Comparison of ENCODE assay signal across 8 cellular contexts in the genomic region with DNA sequence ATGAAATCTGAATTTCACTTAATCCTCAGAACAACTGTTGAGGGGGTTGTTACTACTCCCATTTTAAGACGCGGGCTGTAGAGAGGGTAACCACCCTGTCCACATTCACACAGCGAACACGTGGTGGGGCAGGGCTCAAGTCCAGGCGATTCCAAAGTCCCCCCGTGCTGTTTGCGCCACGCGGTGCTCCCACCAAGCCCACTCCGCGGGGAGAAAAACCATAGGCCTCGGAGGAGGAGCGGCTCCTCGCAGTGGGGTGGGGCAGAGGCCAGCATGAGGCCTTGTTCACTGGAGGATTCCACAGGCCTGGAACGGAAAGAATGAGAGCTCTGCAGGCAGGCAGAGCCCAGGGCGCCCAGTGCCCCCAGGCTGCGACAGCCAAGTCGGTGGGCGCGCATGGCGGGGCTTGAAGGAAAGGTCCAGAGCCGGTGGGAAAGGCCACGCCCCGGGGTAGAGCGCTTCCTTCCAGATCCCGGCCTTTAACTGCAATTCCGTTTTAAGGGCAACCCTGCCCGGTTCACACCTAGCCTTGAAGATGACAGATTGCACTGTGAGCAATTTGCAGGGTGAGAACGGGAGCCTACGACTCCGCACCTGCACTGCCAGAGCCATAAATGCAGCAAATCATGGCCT.
A peak's percentile ranks its signal among the peaks of the same experiment; 100 is the strongest.
DNase-seq lines count a peak whose midpoint lies in the region; ATAC-seq and TF ChIP-seq lines count a peak whose summit lies in the region.

No MANE protein-coding gene starts in this region.

- H3K9me3 Mint-ChIP-seq in activated T-helper 17 cell treated with anti-CD3 and anti-CD28 coated beads, Interleukin-2, amount 50 U/mL, for 72 hours: no peaks in the 10 kb centered on the region

- peak; percentile 51 for DNase-seq in NCI-H2029 (lab: John Stamatoyannopoulos, UW)
- no peak for DNase-seq in NCI-H2029 treated with DMSO at 0.1 percent for 48 hours (lab: John Stamatoyannopoulos, UW)
- DNase-seq in NT2/D1 (ENCODE audit: low read depth, low spot score): no peak
- DNase-seq in fibroblast of villous mesenchyme (ENCODE audit: low read depth): peak; percentile 26
- peak; percentile 65 for DNase-seq in osteoblast (ENCODE audit: insufficient read length, low spot score, missing footprints)
- no peak for DNase-seq in GM19240 (ENCODE audit: insufficient read length, low spot score)

- H3K27me3 ChIP-seq in NT2/D1 (ENCODE audit: insufficient read depth, insufficient read length) (no peaks in the 10 kb centered on the region), osteoblast (ENCODE audit: insufficient read depth, low read length) (no peaks in the 10 kb centered on the region)

- H3K27ac Mint-ChIP-seq in activated T-helper 17 cell treated with anti-CD3 and anti-CD28 coated beads, Interleukin-2, amount 50 U/mL, for 72 hours: peak overlapping the region; percentile 98

- H3K4me2 ChIP-seq in osteoblast (ENCODE audit: insufficient read depth, low read length): peak overlapping the region; percentile 79

- peaks cover 40% of the 10 kb centered on the region for H3K4me1 Mint-ChIP-seq in activated T-helper 17 cell treated with anti-CD3 and anti-CD28 coated beads, Interleukin-2, amount 50 U/mL, for 72 hours

- H3K9ac ChIP-seq in NT2/D1 (ENCODE audit: insufficient read length, low read depth): peak overlapping the region; percentile 81

- ATAC-seq in HG03354 (IDR thresholded peaks at IDR 0.05; ENCODE audit: poor library complexity, severe bottlenecking, unreplicated experiment): peak; percentile 22
- ATAC-seq in activated T-helper 17 cell treated with anti-CD3 and anti-CD28 coated beads, Interleukin-2, amount 50 U/mL, for 72 hours (replicated peaks): peak; percentile 33

- H3K9me3 ChIP-seq in NT2/D1 (ENCODE audit: insufficient read depth, low read length) (no peaks in the 10 kb centered on the region), osteoblast (ENCODE audit: low read depth, low read length) (no peaks in the 10 kb centered on the region)

- H3K36me3 Mint-ChIP-seq in activated T-helper 17 cell treated with anti-CD3 and anti-CD28 coated beads, Interleukin-2, amount 50 U/mL, for 72 hours (ENCODE audit: low read depth): peaks cover 22% of the 10 kb centered on the region

- H3K79me2 ChIP-seq in osteoblast (ENCODE audit: insufficient read depth, low read length): no peaks in the 10 kb centered on the region

- H3K4me1 ChIP-seq in NT2/D1 (ENCODE audit: insufficient read depth, insufficient read length) (peaks cover 3% of the 10 kb centered on the region), osteoblast (ENCODE audit: insufficient read depth, low read length) (peaks cover 42% of the 10 kb centered on the region)

- no peaks in the 10 kb centered on the region for H3K36me3 ChIP-seq in NT2/D1 (ENCODE audit: insufficient read depth, insufficient read length, low read length)
- no peaks in the 10 kb centered on the region for H3K36me3 ChIP-seq in osteoblast (ENCODE audit: insufficient read depth, low read length)

- peak overlapping the region; percentile 44 for H3K4me3 ChIP-seq in NT2/D1 (ENCODE audit: insufficient read length, low read depth)
- H3K4me3 ChIP-seq in fibroblast of villous mesenchyme (ENCODE audit: low read depth, low read length): no peak overlapping the region
- peak overlapping the region; percentile 61 for H3K4me3 ChIP-seq in osteoblast (ENCODE audit: insufficient read depth, low read length)

- H2AFZ ChIP-seq in osteoblast (ENCODE audit: low read length): peak overlapping the region; percentile 67

- H4K20me1 ChIP-seq in osteoblast (ENCODE audit: insufficient read depth, low read length): no peaks in the 10 kb centered on the region

- H3K4me3 Mint-ChIP-seq in activated T-helper 17 cell treated with anti-CD3 and anti-CD28 coated beads, Interleukin-2, amount 50 U/mL, for 72 hours: peak overlapping the region; percentile 78

- H3K27ac ChIP-seq in osteoblast (ENCODE audit: low read depth, low read length): peak overlapping the region; percentile 94

- no peaks in the 10 kb centered on the region for H3K27me3 Mint-ChIP-seq in activated T-helper 17 cell treated with anti-CD3 and anti-CD28 coated beads, Interleukin-2, amount 50 U/mL, for 72 hours

- TF ChIP-seq CTCF in fibroblast of villous mesenchyme (IDR thresholded peaks at IDR 0.05; ENCODE audit: insufficient read depth, low read depth, low read length): no peak
- no peak for TF ChIP-seq CTCF in osteoblast (IDR thresholded peaks at IDR 0.05; ENCODE audit: extremely low read depth, low read depth, low read length)

Comparison
In these comparisons a context has a peak if more than half of its experiments do, and no peak if none do; other contexts are left out.
1. DNase-seq: peak in NCI-H2029 (single experiment), fibroblast of villous mesenchyme (single experiment) and osteoblast (single experiment); none in NCI-H2029 treated with DMSO at 0.1 percent for 48 hours (single experiment), NT2/D1 (single experiment) and GM19240 (single experiment).